In the genomic region with DNA sequence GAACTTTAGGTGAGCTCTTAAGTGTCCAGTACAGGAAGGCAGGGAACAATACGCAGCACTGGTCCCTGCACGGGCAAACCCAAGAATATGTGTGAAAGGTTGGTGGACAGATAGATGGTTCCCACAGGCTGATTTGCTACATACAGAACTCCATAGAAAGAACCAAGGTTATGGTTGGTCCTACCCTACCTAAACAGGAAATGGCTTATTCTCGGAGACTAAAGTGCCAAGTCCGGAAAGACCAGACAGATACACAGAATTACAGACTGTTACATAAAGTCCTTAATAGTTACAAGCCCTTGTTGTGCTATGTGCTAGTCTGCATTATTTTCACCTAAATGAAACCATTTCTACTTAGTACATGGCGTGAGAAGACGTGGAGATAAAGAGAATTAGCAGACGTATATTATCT, we compare ENCODE assay signal across 8 cellular contexts. TPM values are rescaled to one million over a fixed set of nuclear protein-coding genes. Genes with fewer than 3 reads are reported as not detected.
A peak's percentile ranks its signal among the peaks of the same experiment; 100 is the strongest.
DNase-seq lines count a peak whose midpoint lies in the region; ATAC-seq and TF ChIP-seq lines count a peak whose summit lies in the region.

No MANE protein-coding gene starts in this region.

- H3K4me1 Mint-ChIP-seq in stimulated activated naive B cell treated with anti-CD40 and anti-IgM and Interleukin-4, amounts not matched to agents 10 μg/mL and 1 μg/mL and 100 μg/mL, for 72 hours = peaks cover 21 to 53% of the 10 kb centered on the region in 2 donors

- peak overlapping the region; percentile 94 for H3K27ac Mint-ChIP-seq in stimulated activated naive B cell treated with anti-CD40 and anti-IgM and Interleukin-4, amounts not matched to agents 10 μg/mL and 1 μg/mL and 100 μg/mL, for 72 hours

- DNase-seq in NCI-H510A treated with DMSO at 0.1 percent for 48 hours (lab: John Stamatoyannopoulos, UW) (peak; percentile 34), NCI-H510A (lab: John Stamatoyannopoulos, UW) (no peak), M059J (ENCODE audit: low read depth) (peak; percentile 34), amniotic epithelial cell (ENCODE audit: low read depth) (peak; percentile 39), iPS-NIHi11 (ENCODE audit: low spot score) (peak; percentile 5), omental fat pad (ENCODE audit: low spot score) (no peak)
- no peak for DNase-seq in stimulated activated naive B cell treated with anti-CD40 and anti-IgM and Interleukin-4, amounts not matched to agents 10 μg/mL and 1 μg/mL and 100 μg/mL, for 72 hours
- no peak for DNase-seq in stimulated activated CD4-positive, alpha-beta T cell treated with anti-CD3 and anti-CD28 coated beads, Interleukin-15, amount 100 ng/mL, for 24 hours

- no peak for ATAC-seq in stimulated activated naive B cell treated with anti-CD40 and anti-IgM and Interleukin-4, amounts not matched to agents 10 μg/mL and 1 μg/mL and 100 μg/mL, for 72 hours (replicated peaks)
- no peak for ATAC-seq in omental fat pad (ENCODE audit: low FRiP score)

- H3K9me3 Mint-ChIP-seq in stimulated activated naive B cell treated with anti-CD40 and anti-IgM and Interleukin-4, amounts not matched to agents 10 μg/mL and 1 μg/mL and 100 μg/mL, for 72 hours = no peaks in the 10 kb centered on the region

- H3K36me3 Mint-ChIP-seq in stimulated activated naive B cell treated with anti-CD40 and anti-IgM and Interleukin-4, amounts not matched to agents 10 μg/mL and 1 μg/mL and 100 μg/mL, for 72 hours = peaks cover 4 to 6% of the 10 kb centered on the region in 2 donors

- no peak for TF ChIP-seq CTCF in omental fat pad (IDR thresholded peaks at IDR 0.05)

- peaks cover under 1 to 5% of the 10 kb centered on the region in 2 donors for H3K27me3 Mint-ChIP-seq in stimulated activated naive B cell treated with anti-CD40 and anti-IgM and Interleukin-4, amounts not matched to agents 10 μg/mL and 1 μg/mL and 100 μg/mL, for 72 hours

- peak overlapping the region; percentile 95 to 98 for H3K4me3 Mint-ChIP-seq in stimulated activated naive B cell treated with anti-CD40 and anti-IgM and Interleukin-4, amounts not matched to agents 10 μg/mL and 1 μg/mL and 100 μg/mL, for 72 hours

RNA-seq across cellular contexts. Expression of gene REV1, which starts 1.2 kb away (rescaled TPM):
- total RNA-seq in M059J (2014; rRNA removed; shearing (Covaris generic)) = 11.8 and 13.6 TPM in 2 replicates
- 10 to 100 TPM; 33.5 to 76.1 (median 51.5) TPM for total RNA-seq in omental fat pad

Comparison
In these comparisons a context has a peak if more than half of its experiments do, and no peak if none do; other contexts are left out.
1. DNase-seq: peak in NCI-H510A treated with DMSO at 0.1 percent for 48 hours (single experiment), M059J (single experiment), amniotic epithelial cell (single experiment) and iPS-NIHi11 (single experiment); none in NCI-H510A (single experiment), stimulated activated naive B cell treated with anti-CD40 and anti-IgM and Interleukin-4, amounts not matched to agents 10 μg/mL and 1 μg/mL and 100 μg/mL, for 72 hours (single experiment), omental fat pad (single experiment) and stimulated activated CD4-positive, alpha-beta T cell treated with anti-CD3 and anti-CD28 coated beads, Interleukin-15, amount 100 ng/mL, for 24 hours (single experiment).